Comparison of ENCODE assay signal across 17 cellular contexts in the genomic region with DNA sequence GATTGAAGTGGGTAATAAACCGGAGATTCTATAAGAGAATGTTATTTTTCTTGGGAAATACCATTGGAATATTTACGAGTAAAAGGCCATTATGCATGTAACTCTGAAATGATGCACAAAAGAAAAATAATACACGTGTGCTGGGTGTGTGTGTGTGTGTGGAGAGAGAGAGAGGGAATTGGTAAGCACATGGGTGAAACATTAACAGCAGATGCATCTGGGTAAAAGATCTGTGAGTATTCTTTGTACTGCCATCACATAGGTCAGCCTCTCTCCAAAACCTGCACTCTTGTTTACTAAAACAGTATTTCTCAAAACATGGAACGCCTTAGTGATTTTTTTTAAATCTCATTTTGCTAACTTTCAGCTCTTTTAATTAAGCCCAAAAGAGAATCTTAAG. TPM values are rescaled to one million over a fixed set of nuclear protein-coding genes. Genes with fewer than 3 reads are reported as not detected.
A peak's percentile ranks its signal among the peaks of the same experiment; 100 is the strongest.
DNase-seq lines count a peak whose midpoint lies in the region; ATAC-seq, FAIRE-seq and TF ChIP-seq lines count a peak whose summit lies in the region.
"Had no signal": no experiment of that assay in that cellular context is flagged by ENCODE, and none has a peak within 500 bp of the region (broad histone marks: within the 10 kb centered on the region; RNA-seq: fewer than 3 reads in every experiment).

No MANE protein-coding gene starts in this region.

- no peak overlapping the region for H3K56ac ChIP-seq in H1 (replicated peaks; ENCODE audit: insufficient read length, low read depth, low read length)

- no peak overlapping the region for H3K18ac ChIP-seq in H1 (ENCODE audit: extremely low read depth, low read length)

- H3K9me3 Mint-ChIP-seq in T-cell, result no peaks in the 10 kb centered on the region

- DNase-seq in H1 (ENCODE audit: low read depth in 1 of 2, low spot score in 2 of 2), result no peak
- DNase-seq in kidney tubule cell (ENCODE audit: low spot score), result peak; percentile 25
- DNase-seq in stimulated activated CD4-positive, alpha-beta T cell treated with anti-CD3 and anti-CD28 coated beads, Interleukin-12 subunit alpha, Interleukin-12 subunit beta, amount 100 ng/mL, for 4 hours, result no peak
- DNase-seq in T-cell, result no peak
- no peak for DNase-seq in SW480 (ENCODE audit: low spot score)
- no peak for DNase-seq in pons (ENCODE audit: low spot score)
- DNase-seq: AML-193; Caco-2; CD4-positive, alpha-beta T cell; DMS79 treated with DMSO at 0.1 percent for 48 hours; GF-D8 had no signal

- no peak overlapping the region for H3K14ac ChIP-seq in H1 (ENCODE audit: insufficient read length)

- CTCF ChIA-PET in H1 (lab: Charles Lee; ENCODE audit: partially characterized antibody), result interaction anchor here (0.6 kb wide), 1 partner anchor 212 kb away, joined by 3 read pairs; no protein-coding TSS in a partner anchor
- CTCF ChIA-PET in T-cell (lab: Charles Lee), result no interaction called here

- H3K27me3 ChIP-seq in H1 (replicated peaks in 1 of 4; ENCODE audit: control insufficient read depth in 3 of 4, extremely low read depth in 1 of 4, insufficient read depth in 3 of 4, low read length in 3 of 4), result no peaks in the 10 kb centered on the region
- H3K27me3 ChIP-seq in liver (ENCODE audit: control insufficient read depth in 4 of 4, insufficient read depth in 4 of 4, low read length in 3 of 4), result no peaks in the 10 kb centered on the region

- POLR2A ChIA-PET in H1 (lab: Charles Lee; ENCODE audit: partially characterized antibody), result no interaction called here
- POLR2A ChIA-PET in T-cell (lab: Charles Lee), result no interaction called here

- H2AK5ac ChIP-seq in H1 (ENCODE audit: low read depth, low read length), result no peak overlapping the region

- H2BK20ac ChIP-seq in H1 (ENCODE audit: low read length), result no peak overlapping the region

- H3K9me3 ChIP-seq in H1 (ENCODE audit: insufficient read depth in 2 of 2, low read depth in 1 of 2, low read length in 1 of 2) (peaks cover 0 to 2% of the 10 kb centered on the region in 2 experiments; a peak in 2 of 4 replicates), liver (ENCODE audit: control insufficient read depth in 4 of 4, low read length in 3 of 4) (no peaks in the 10 kb centered on the region)
- H3K9me3 ChIP-seq: Caco-2, HAP-1 had no signal

- H3K9ac ChIP-seq in H1 (replicated peaks in 1 of 4; ENCODE audit: extremely low read depth in 1 of 4, low read depth in 3 of 4, low read length in 3 of 4) (no peak overlapping the region; a peak in 1 of 7 replicates), liver (ENCODE audit: low read depth in 1 of 2, low read length in 2 of 2) (no peak overlapping the region)

- H3K27me3 Mint-ChIP-seq in T-cell, result peaks cover 6 to 13% of the 10 kb centered on the region in 2 donors

- TF ChIP-seq CTCF in H1 (IDR thresholded peaks at IDR 0.05; ENCODE audit: control extremely low read depth in 1 of 3, insufficient read depth in 1 of 3, low read depth in 1 of 3, low read length in 3 of 3) (no peak), liver (IDR thresholded peaks at IDR 0.05; ENCODE audit: low read depth, low read length, missing input control) (no peak)

- H3K27ac ChIP-seq in H1 (ENCODE audit: low read depth, low read length) (no peak overlapping the region), liver (ENCODE audit: low read depth in 1 of 2, low read length in 2 of 2) (no peak overlapping the region)
- H3K27ac ChIP-seq: C4-2B had no signal

- H3K23ac ChIP-seq in H1 (ENCODE audit: insufficient read length), result no peak overlapping the region

- no peaks in the 10 kb centered on the region for H3K79me1 ChIP-seq in H1 (ENCODE audit: low read depth, low read length)

- no peak overlapping the region for H3K4me3 Mint-ChIP-seq in T-cell
- H3K4me3 Mint-ChIP-seq: CD4-positive, alpha-beta T cell had no signal

- H3K4me3 ChIP-seq in H1 (ENCODE audit: extremely low read depth in 1 of 4, insufficient read depth in 2 of 4, low read depth in 3 of 4, low read length in 4 of 4) (no peak overlapping the region), liver (ENCODE audit: low read depth in 1 of 3, low read length in 3 of 3) (no peak overlapping the region)
- H3K4me3 ChIP-seq: HAP-1 had no signal

- TF ChIP-seq RAD21 in H1 (IDR thresholded peaks at IDR 0.05 in 1 of 2, conservative IDR thresholded peaks at IDR 0.05 in 1 of 2; ENCODE audit: low read depth in 2 of 2, low read length in 2 of 2) (no peak), liver (IDR thresholded peaks at IDR 0.05) (peak in 1 of 2 donors; percentile 37)

- TF ChIP-seq POLR2A in H1 (IDR thresholded peaks at IDR 0.05; ENCODE audit: control extremely low read depth in 1 of 2, low read depth in 2 of 2, low read length in 2 of 2), result no peak

- no peak overlapping the region for H4K91ac ChIP-seq in H1 (replicated peaks; ENCODE audit: insufficient read length, low read length)

- no peaks in the 10 kb centered on the region for H4K20me1 ChIP-seq in H1 (replicated peaks in 1 of 2; ENCODE audit: control insufficient read depth in 1 of 2, insufficient read depth in 2 of 2, low read length in 2 of 2)

- H2AFZ ChIP-seq in H1 (ENCODE audit: low read length), result peak overlapping the region; percentile 18; the same call in 1 of the 2 replicates

- H2BK12ac ChIP-seq in H1 (ENCODE audit: low read depth, low read length), result no peak overlapping the region

- no peak overlapping the region for H3K4ac ChIP-seq in H1 (replicated peaks; ENCODE audit: insufficient read length, low read depth, low read length)

- no peak overlapping the region for H3K27ac Mint-ChIP-seq in T-cell
- H3K27ac Mint-ChIP-seq: CD4-positive, alpha-beta T cell had no signal

- H3K23me2 ChIP-seq in H1 (ENCODE audit: low read depth, low read length), result no peaks in the 10 kb centered on the region

- no peaks in the 10 kb centered on the region for H3K36me3 ChIP-seq in H1 (ENCODE audit: control insufficient read depth in 2 of 4, insufficient read depth in 4 of 4, low read length in 3 of 4)
- no peaks in the 10 kb centered on the region for H3K36me3 ChIP-seq in liver (ENCODE audit: control insufficient read depth in 4 of 4, insufficient read depth in 3 of 4, low read depth in 1 of 4, low read length in 3 of 4)
- H3K36me3 ChIP-seq: HAP-1 had no signal

- H2BK5ac ChIP-seq in H1 (ENCODE audit: low read depth, low read length), result no peak overlapping the region

- H3K36me3 Mint-ChIP-seq in T-cell, result no peaks in the 10 kb centered on the region

- no peak for ATAC-seq in T-cell (replicated peaks in 1 of 4)

- H4K8ac ChIP-seq in H1 (ENCODE audit: extremely low read depth, insufficient read depth, low read length), result no peak overlapping the region

- H3K79me2 ChIP-seq in H1 (ENCODE audit: control insufficient read depth in 1 of 2, insufficient read depth in 2 of 2, low read length in 2 of 2), result no peaks in the 10 kb centered on the region

- no peak overlapping the region for H2BK120ac ChIP-seq in H1 (replicated peaks; ENCODE audit: low read depth, low read length)

- H3K4me2 ChIP-seq in H1 (ENCODE audit: insufficient read depth in 1 of 2, low read depth in 2 of 2, low read length in 2 of 2), result no peak overlapping the region

- TF ChIP-seq EP300 in H1 (IDR thresholded peaks at IDR 0.05; ENCODE audit: borderline replicate concordance in 1 of 2, low read depth in 2 of 2, low read length in 2 of 2), result no peak

- H3K4me1 Mint-ChIP-seq in T-cell, result no peaks in the 10 kb centered on the region

- no peak overlapping the region for H4K5ac ChIP-seq in H1 (ENCODE audit: insufficient read length, low read depth, low read length)

- no peak for FAIRE-seq in H1 (lab: Jason Lieb, UNC)
- FAIRE-seq: A204.1, D721Med had no signal

- no peak overlapping the region for H2BK15ac ChIP-seq in H1 (ENCODE audit: low read length)

- H3K4me1 ChIP-seq in H1 (replicated peaks in 1 of 4; ENCODE audit: control insufficient read depth in 3 of 4, insufficient read depth in 4 of 4, low read length in 3 of 4) (peaks cover 0 to 6% (median 2%) of the 10 kb centered on the region in 4 experiments; a peak in 3 of 7 replicates), liver (ENCODE audit: control insufficient read depth in 4 of 4, insufficient read depth in 4 of 4, low read length in 3 of 4) (peaks cover 0 to 4% (median 0%) of the 10 kb centered on the region in 4 donors)
- H3K4me1 ChIP-seq: Caco-2, HAP-1 had no signal

- WGBS in H1 (ENCODE audit: extremely low coverage in 1 of 2, insufficient coverage in 1 of 2, insufficient read length in 1 of 2, insufficient replicate concordance in 2 of 2, low coverage in 1 of 2, low lambda C conversion rate in 2 of 2, missing lambda C conversion rate in 1 of 2), 2 experiments, result 85% methylated on average over 4 of the region's 4 CpGs; no CpG with 5 or more reads in 1 of the 2 experiments
- 52% methylated on average over 4 of the region's 4 CpGs for WGBS in liver

TF ChIP-seq in H1, 55 proteins besides CTCF, POLR2A, EP300 and RAD21 (continues in another document):
- TF ChIP-seq BCL11A (IDR thresholded peaks at IDR 0.05; ENCODE audit: low read depth in 2 of 2, low read length in 2 of 2) (no peak), SP1 (IDR thresholded peaks at IDR 0.05; ENCODE audit: low read depth, low read length) (no peak)

TF ChIP-seq in liver, 16 proteins besides CTCF, POLR2A, EP300 and RAD21 (continues in another document):
- TF ChIP-seq HNF4A (conservative IDR thresholded peaks at IDR 0.05), result peak; percentile 41 to 92
- TF ChIP-seq FOXA1 (IDR thresholded peaks at IDR 0.05), result no peak
- no peak for TF ChIP-seq ATF3 (IDR thresholded peaks at IDR 0.05)
- peak; percentile 47 for TF ChIP-seq FOXA2 (IDR thresholded peaks at IDR 0.05)

RNA-seq across cellular contexts. Expression of gene EYA2, which starts 28.9 kb away (rescaled TPM):
- total RNA-seq in H1 (2021; fragmentation: NEBNext Ultra II Directional; extraction: Animal tissue kit (Norgen Biotek cat#: 25700)), result 1.6 and 1.7 TPM in 2 replicates
- polyA plus RNA-seq in H1 (2011; rRNA removed), result 1.6 and 2.0 TPM in 2 replicates
- 1.8 TPM for polyA plus RNA-seq in H1 (2011; cell fraction: cytosol; rRNA removed)
- polyA plus RNA-seq in H1 (2011; cell fraction: nucleus; rRNA removed), result 2.8 TPM
- polyA plus RNA-seq in H1 (2012, experiment 1 of 2), result 2.0 to 2.6 TPM (median 2.3 TPM) in 4 replicates
- 1.7 TPM for polyA plus RNA-seq in H1 (2012, experiment 2 of 2)
- 1.1 TPM for polyA plus RNA-seq in H1 (2013, experiment 1 of 2)
- polyA plus RNA-seq in H1 (2013, experiment 2 of 2), result 0.68 TPM
- polyA minus RNA-seq in H1 (2011; rRNA and poly(A)+ RNA removed), result 1.9 and 3.7 TPM in 2 replicates
- 1.5 TPM for polyA minus RNA-seq in H1 (2011; cell fraction: cytosol; rRNA and poly(A)+ RNA removed)
- polyA minus RNA-seq in H1 (2011; cell fraction: nucleus; rRNA and poly(A)+ RNA removed), result 1.9 TPM
- total RNA-seq in liver, result under 1 TPM; 0.17 to 0.23 TPM
- under 1 TPM in 1 of 2 donors, not detected in 1; 0.54 TPM for polyA plus RNA-seq in liver
- total RNA-seq in T-cell, result not detected
- total RNA-seq: CD4-positive, alpha-beta T cell; HT-29 had no signal
